ENCODE assay signal across 8 cellular contexts in the genomic region with DNA sequence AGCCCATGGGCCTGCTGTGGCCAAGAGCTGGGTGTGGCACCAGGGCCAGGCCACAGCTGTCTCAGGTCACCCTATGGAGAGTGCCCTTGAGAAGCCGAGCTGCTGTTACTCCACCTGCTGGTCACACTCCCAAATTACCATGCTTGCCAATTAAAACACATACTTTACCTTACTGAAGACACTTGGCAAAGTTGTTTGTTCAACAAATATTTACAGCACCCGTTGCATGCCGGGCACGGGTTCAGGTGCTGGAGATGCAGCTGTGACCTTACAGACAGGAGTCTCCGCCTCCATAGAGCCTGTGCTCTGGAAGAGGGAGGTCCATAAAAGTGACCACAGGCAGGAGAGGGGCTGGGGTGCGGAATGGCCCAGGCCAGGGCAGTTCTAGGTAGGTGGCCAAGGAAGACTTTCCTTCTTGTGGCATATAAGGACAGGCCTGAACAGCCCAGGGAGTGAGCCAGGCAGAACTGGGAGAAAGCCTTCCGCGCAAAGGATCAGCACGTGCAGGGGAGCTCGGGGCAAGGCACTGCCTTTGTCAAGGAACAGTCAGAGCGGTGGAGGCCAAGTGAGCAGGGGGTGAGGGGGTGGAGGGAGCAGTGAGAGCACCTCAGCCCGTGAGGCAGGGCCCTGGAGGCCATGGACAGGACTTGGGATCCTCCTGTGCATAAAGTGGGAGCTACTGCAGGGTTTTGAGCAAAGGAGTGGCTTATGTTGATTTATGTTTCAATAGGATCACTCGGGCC. TPM values are rescaled to one million over a fixed set of nuclear protein-coding genes. Genes with fewer than 3 reads are reported as not detected.
DNase-seq lines count a peak whose midpoint lies in the region; ATAC-seq, FAIRE-seq and TF ChIP-seq lines count a peak whose summit lies in the region.

No MANE protein-coding gene starts in this region.

- H3K36me3 ChIP-seq in Karpas-422 (ENCODE audit: insufficient read depth, low read length) (no peaks in the 10 kb centered on the region), GM12878 (ENCODE audit: control insufficient read depth in 2 of 2, insufficient read depth in 2 of 2, low read length in 1 of 2) (peaks cover 3 to 14% of the 10 kb centered on the region in 2 experiments)

- RAD21 ChIA-PET in GM12878 (lab: Charles Lee; ENCODE audit: unreplicated experiment), result interaction anchor here (0.6 to 2.2 kb wide), 7 partner anchors 41 to 282 kb away, joined by 3 to 13 read pairs (median 4); no protein-coding TSS in a partner anchor

- SMC1A ChIA-PET in GM12878 (lab: Charles Lee; ENCODE audit: uncharacterized antibody, unreplicated experiment), result interaction anchor here (1.0 to 2.4 kb wide), 5 partner anchors 13 to 262 kb away, joined by 3 to 8 read pairs (median 6); no protein-coding TSS in a partner anchor

- intact Hi-C loops in GM12878 (cut with micrococcal nuclease; ENCODE audit: unreplicated experiment), result loop anchor here (1.0 to 2.0 kb wide), 2 partner anchors 194 to 202 kb away; no protein-coding TSS in a partner anchor

- H3K27me3 ChIP-seq in Karpas-422 (ENCODE audit: low read length) (no peaks in the 10 kb centered on the region), GM12878 (replicated peaks in 1 of 2; ENCODE audit: control insufficient read depth in 2 of 2, insufficient read depth in 2 of 2, low read length in 1 of 2) (no peaks in the 10 kb centered on the region)

- CTCF ChIA-PET in GM12878 (lab: Yijun Ruan, JAX), result interaction anchor here (0.6 to 3.3 kb wide), 25 partner anchors 8 to 367 kb away, joined by 3 to 34 read pairs (median 5); no protein-coding TSS in a partner anchor

- H3K4me2 ChIP-seq in Karpas-422 (ENCODE audit: low read depth, low read length, poor library complexity, severe bottlenecking), result no peak overlapping the region
- H3K4me2 ChIP-seq in GM12878 (ENCODE audit: control insufficient read depth, insufficient read depth), result no peak overlapping the region

- no peaks in the 10 kb centered on the region for H3K79me2 ChIP-seq in Karpas-422 (ENCODE audit: low read length)
- H3K79me2 ChIP-seq in GM12878 (ENCODE audit: control insufficient read depth, insufficient read depth, low read length), result no peaks in the 10 kb centered on the region

- in situ Hi-C loops in GM12878 (cut with MboI), result no loop called here

- H3K27ac ChIP-seq in Karpas-422 (ENCODE audit: low read length) (no peak overlapping the region), GM12878 (ENCODE audit: control insufficient read depth, insufficient read depth) (no peak overlapping the region)

- no peak overlapping the region for H2AFZ ChIP-seq in Karpas-422 (ENCODE audit: low read length)
- H2AFZ ChIP-seq in GM12878 (ENCODE audit: control insufficient read depth, low read depth, low read length), result no peak overlapping the region

- 0 out of 2 replicates have a peak, but pooled peaks have one; percentile 33 for TF ChIP-seq POLR2A in GM12878 (IDR thresholded peaks at IDR 0.05; ENCODE audit: low read depth, low read length)

- POLR2A ChIA-PET in GM12878 (lab: Charles Lee), result no interaction called here

- no peak for TF ChIP-seq EP300 in GM12878 (IDR thresholded peaks at IDR 0.05; ENCODE audit: borderline replicate concordance in 1 of 2, control insufficient read depth in 1 of 2, low read depth in 2 of 2, low read length in 2 of 2)

- no peaks in the 10 kb centered on the region for H4K20me1 ChIP-seq in Karpas-422 (ENCODE audit: insufficient read depth, low read depth, low read length)
- no peaks in the 10 kb centered on the region for H4K20me1 ChIP-seq in GM12878 (ENCODE audit: control insufficient read depth, insufficient read depth)

- H3K9me3 ChIP-seq in Karpas-422 (ENCODE audit: low read length) (no peaks in the 10 kb centered on the region), GM12878 (replicated peaks; ENCODE audit: control insufficient read depth, insufficient read depth, low read length) (no peaks in the 10 kb centered on the region)

- H3K4me3 ChIP-seq in Karpas-422 (ENCODE audit: low read length) (no peak overlapping the region), GM12878 (no peak overlapping the region)

- H3K9me2 ChIP-seq in Karpas-422 (replicated peaks; ENCODE audit: insufficient read depth, low read length), result no peaks in the 10 kb centered on the region

- BruUV-seq in GM12878 (replicated peaks; lab: Mats Ljungman, UMichigan), result no TSS peak

- ATAC-seq in SK-N-SH treated with all-trans-retinoic acid at 6 μM for 48 hours (peak; percentile 92), GM12878 (peak; percentile 99)

- WGBS in GM12878 (ENCODE audit: insufficient coverage, insufficient replicate concordance, low lambda C conversion rate, missing lambda C conversion rate), result 52% methylated on average over 13 of the region's 13 CpGs

- peak; percentile 75 for DNase-seq in activated effector memory CD4-positive, alpha-beta T cell treated with anti-CD3 and anti-CD28 coated beads, Interleukin-2, amount 50 U/mL, for 16 hours
- DNase-seq in activated effector memory CD4-positive, alpha-beta T cell treated with Interleukin-2 at 50 U/mL for 16 hours, result no peak
- DNase-seq in Karpas-422, result peak; percentile 82
- peak; percentile 11 for DNase-seq in GM12878 (ENCODE audit: low read depth, low spot score)
- peak; percentile 86 for DNase-seq in iPS-NIHi7 (ENCODE audit: extremely low spot score)
- peak; percentile 38 for DNase-seq in stimulated activated CD4-positive, alpha-beta T cell treated with anti-CD3 and anti-CD28 coated beads, Interleukin-1b, Interleukin-23, amount 100 ng/mL, for 48 hours
- DNase-seq in T1000 (lab: John Stamatoyannopoulos, UW), result no peak

- peak; percentile 64 to 73 (median 71); a peak in 5 of 6 replicates for TF ChIP-seq CTCF in GM12878 (IDR thresholded peaks at IDR 0.05 in 2 of 3, conservative IDR thresholded peaks at IDR 0.05 in 1 of 3; ENCODE audit: control insufficient read depth in 2 of 3, extremely low read depth in 1 of 3, insufficient read depth in 1 of 3, low read depth in 3 of 3, low read length in 3 of 3)

- FAIRE-seq in GM12878 (lab: Jason Lieb, UNC), result peak; percentile 91

- H3K9ac ChIP-seq in Karpas-422 (ENCODE audit: low read length) (no peak overlapping the region), GM12878 (ENCODE audit: control insufficient read depth, insufficient read depth, low read length) (no peak overlapping the region)

- TF ChIP-seq RAD21 in GM12878 (IDR thresholded peaks at IDR 0.05; ENCODE audit: insufficient read depth, low read depth, low read length), result peak; percentile 55

- no peaks in the 10 kb centered on the region for H3K4me1 ChIP-seq in Karpas-422 (ENCODE audit: low read length)
- no peaks in the 10 kb centered on the region for H3K4me1 ChIP-seq in GM12878 (ENCODE audit: control insufficient read depth, insufficient read depth, low read length)

TF ChIP-seq in SK-N-SH treated with all-trans-retinoic acid at 6 μM for 48 hours, 23 proteins besides CTCF, POLR2A, EP300 and RAD21 (continues in another document):
- TF ChIP-seq CREB5 (CRISPR knock-in tag; IDR thresholded peaks at IDR 0.05; ENCODE audit: low read depth), result no peak
- no peak for TF ChIP-seq ZNF8 (CRISPR knock-in tag; IDR thresholded peaks at IDR 0.05)

TF ChIP-seq in GM12878, 131 proteins besides CTCF, POLR2A, EP300 and RAD21 (continues in another document):
- TF ChIP-seq, protein P1, sequence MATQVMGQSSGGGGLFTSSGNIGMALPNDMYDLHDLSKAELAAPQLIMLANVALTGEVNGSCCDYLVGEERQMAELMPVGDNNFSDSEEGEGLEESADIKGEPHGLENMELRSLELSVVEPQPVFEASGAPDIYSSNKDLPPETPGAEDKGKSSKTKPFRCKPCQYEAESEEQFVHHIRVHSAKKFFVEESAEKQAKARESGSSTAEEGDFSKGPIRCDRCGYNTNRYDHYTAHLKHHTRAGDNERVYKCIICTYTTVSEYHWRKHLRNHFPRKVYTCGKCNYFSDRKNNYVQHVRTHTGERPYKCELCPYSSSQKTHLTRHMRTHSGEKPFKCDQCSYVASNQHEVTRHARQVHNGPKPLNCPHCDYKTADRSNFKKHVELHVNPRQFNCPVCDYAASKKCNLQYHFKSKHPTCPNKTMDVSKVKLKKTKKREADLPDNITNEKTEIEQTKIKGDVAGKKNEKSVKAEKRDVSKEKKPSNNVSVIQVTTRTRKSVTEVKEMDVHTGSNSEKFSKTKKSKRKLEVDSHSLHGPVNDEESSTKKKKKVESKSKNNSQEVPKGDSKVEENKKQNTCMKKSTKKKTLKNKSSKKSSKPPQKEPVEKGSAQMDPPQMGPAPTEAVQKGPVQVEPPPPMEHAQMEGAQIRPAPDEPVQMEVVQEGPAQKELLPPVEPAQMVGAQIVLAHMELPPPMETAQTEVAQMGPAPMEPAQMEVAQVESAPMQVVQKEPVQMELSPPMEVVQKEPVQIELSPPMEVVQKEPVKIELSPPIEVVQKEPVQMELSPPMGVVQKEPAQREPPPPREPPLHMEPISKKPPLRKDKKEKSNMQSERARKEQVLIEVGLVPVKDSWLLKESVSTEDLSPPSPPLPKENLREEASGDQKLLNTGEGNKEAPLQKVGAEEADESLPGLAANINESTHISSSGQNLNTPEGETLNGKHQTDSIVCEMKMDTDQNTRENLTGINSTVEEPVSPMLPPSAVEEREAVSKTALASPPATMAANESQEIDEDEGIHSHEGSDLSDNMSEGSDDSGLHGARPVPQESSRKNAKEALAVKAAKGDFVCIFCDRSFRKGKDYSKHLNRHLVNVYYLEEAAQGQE (IDR thresholded peaks at IDR 0.05; ENCODE audit: low read depth, low read length), result no peak
- TF ChIP-seq RAD51 (IDR thresholded peaks at IDR 0.05) (no peak), STAT1 (conservative IDR thresholded peaks at IDR 0.05) (0 out of 2 replicates have a peak, but pooled peaks have one; percentile 47), ZNF274 (IDR thresholded peaks at IDR 0.05; ENCODE audit: insufficient read depth, insufficient read length) (no peak), MTA2 (IDR thresholded peaks at IDR 0.05; ENCODE audit: low read depth) (no peak)

RNA-seq across cellular contexts. Expression of gene RBM44, which starts 23.6 kb away (rescaled TPM):
- 0.07 and 1.2 TPM in 2 replicates for total RNA-seq in Karpas-422 (2014; rRNA removed; shearing (Covaris generic); ENCODE audit: low replicate concordance)
- 8.0 and 9.1 TPM in 2 replicates for total RNA-seq in GM12878 (2013; cell fraction: nucleolus; rRNA removed)
- total RNA-seq in GM12878 (2014; rRNA removed) (0.62 and 0.98 TPM in 2 replicates), GM12878 (2014; rRNA removed; fragmentation: Illumina TruSeq; extraction: Trizol) (1.1 and 1.5 TPM in 2 replicates), GM12878 (2021) (0.56 and 0.98 TPM in 2 replicates)
- polyA plus RNA-seq in GM12878 (2011; ENCODE audit: low read depth), result 6.7 TPM
- polyA plus RNA-seq in GM12878 (2011; rRNA removed) (1.1 and 2.1 TPM in 2 replicates), GM12878 (2014; fragmentation: Illumina TruSeq; extraction: Trizol) (0.87 and 1.3 TPM in 2 replicates), GM12878 (2014; fragmentation: Nextera tagmentation; extraction: Ambion mirVana) (under 1 TPM; 0.14 to 0.20 TPM), GM12878 (2014; rRNA removed) (0.55 and 1.4 TPM in 2 replicates), GM12878 (2016; fragmentation: Nextera tagmentation; extraction: Ambion mirVana) (under 1 TPM in 1 of 2 experiments, not detected in 1; 0.24 TPM)
- polyA plus RNA-seq in GM12878 (2011; cell fraction: cytosol; rRNA removed), result 0.16 and 0.18 TPM in 2 replicates
- polyA plus RNA-seq in GM12878 (2011; cell fraction: nucleus; rRNA removed), result 1.8 and 2.4 TPM in 2 replicates
- 0.68 and 0.87 TPM in 2 replicates for polyA plus RNA-seq in GM12878 (2012)
- polyA minus RNA-seq in GM12878 (2011; rRNA and poly(A)+ RNA removed), result 0.93 and 1.5 TPM in 2 replicates
- polyA minus RNA-seq in GM12878 (2011; cell fraction: cytosol; rRNA and poly(A)+ RNA removed), result 0.27 and 2.0 TPM in 2 replicates
- polyA minus RNA-seq in GM12878 (2011; cell fraction: nucleus; rRNA and poly(A)+ RNA removed), result 1.5 and 3.1 TPM in 2 replicates

Comparison
In these comparisons a context has a peak if more than half of its experiments do, and no peak if none do; other contexts are left out.
1. DNase-seq: peak in activated effector memory CD4-positive, alpha-beta T cell treated with anti-CD3 and anti-CD28 coated beads, Interleukin-2, amount 50 U/mL, for 16 hours (single experiment), Karpas-422 (single experiment), GM12878 (single experiment), iPS-NIHi7 (single experiment) and stimulated activated CD4-positive, alpha-beta T cell treated with anti-CD3 and anti-CD28 coated beads, Interleukin-1b, Interleukin-23, amount 100 ng/mL, for 48 hours (single experiment); none in activated effector memory CD4-positive, alpha-beta T cell treated with Interleukin-2 at 50 U/mL for 16 hours (single experiment) and T1000 (single experiment).